In the genomic region with DNA sequence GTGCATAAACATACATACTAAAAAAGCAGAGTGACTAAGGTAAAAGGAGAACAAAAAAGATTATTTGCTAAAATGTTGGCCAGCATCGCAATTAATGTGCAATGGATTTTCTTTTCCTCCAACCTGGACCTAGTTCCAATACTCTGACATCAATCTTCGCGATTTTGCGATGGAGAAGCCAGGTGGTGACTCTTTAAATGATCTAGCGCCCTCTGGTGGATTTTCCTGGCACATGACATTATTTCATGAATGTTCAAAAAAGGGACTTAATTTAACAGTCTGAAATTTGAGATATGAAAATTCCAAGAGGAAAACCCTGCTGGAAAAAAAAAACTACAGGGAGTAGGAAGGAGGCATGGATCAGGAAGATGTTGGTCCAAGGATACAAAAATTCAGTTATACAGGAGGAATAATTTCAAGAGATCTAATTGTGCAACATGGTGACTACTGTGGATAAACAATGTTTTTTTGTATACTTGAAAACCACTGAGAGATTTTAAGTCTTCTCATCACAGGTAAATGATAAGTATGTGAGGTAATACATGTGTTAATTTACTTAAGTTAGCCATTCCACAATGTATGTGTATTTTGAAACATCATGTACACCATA, we compare ENCODE assay signal across 8 cellular contexts. TPM values are rescaled to one million over a fixed set of nuclear protein-coding genes. Genes with fewer than 3 reads are reported as not detected.
A peak's percentile ranks its signal among the peaks of the same experiment; 100 is the strongest.
DNase-seq lines count a peak whose midpoint lies in the region; ATAC-seq and TF ChIP-seq lines count a peak whose summit lies in the region.

No MANE protein-coding gene starts in this region.

- H3K36me3 ChIP-seq in BJ (ENCODE audit: control insufficient read depth, insufficient read depth, low read length), result no peaks in the 10 kb centered on the region
- H3K36me3 ChIP-seq in GM23338 (ENCODE audit: insufficient read depth), result peaks cover 4% of the 10 kb centered on the region; the same call in 1 of the 2 replicates
- no peaks in the 10 kb centered on the region for H3K36me3 ChIP-seq in endodermal cell (ENCODE audit: control insufficient read depth, insufficient read depth, low read length)
- H3K36me3 ChIP-seq in mucosa of descending colon (ENCODE audit: low read depth), result no peaks in the 10 kb centered on the region
- no peaks in the 10 kb centered on the region for H3K36me3 ChIP-seq in tibial artery

- DNase-seq in BJ (ENCODE audit: low read depth), result peak; percentile 27
- DNase-seq in GM23338 (ENCODE audit: low spot score), result peak; percentile 91
- DNase-seq in NCI-H2227 treated with DMSO at 0.1 percent for 48 hours (lab: John Stamatoyannopoulos, UW), result peak; percentile 54
- DNase-seq in activated CD4-positive, alpha-beta T cell treated with anti-CD3 and anti-CD28 coated beads for 48 hours, result peak; percentile 66
- DNase-seq in endodermal cell, result peak; percentile 78
- peak in 1 of 3 donors; percentile 92 for DNase-seq in mucosa of descending colon
- DNase-seq in tibial artery, result peak in 1 of 2 donors; percentile 82

- H3F3A ChIP-seq in GM23338 (replicated peaks; ENCODE audit: low read depth), result no peaks in the 10 kb centered on the region

- H3K36me3 Mint-ChIP-seq in GM23338 (ENCODE audit: low read depth) (peaks cover 20% of the 10 kb centered on the region), endodermal cell (ENCODE audit: low read depth) (no peaks in the 10 kb centered on the region)

- H2AFZ ChIP-seq in GM23338, result no peak overlapping the region

- H3K9me3 ChIP-seq in endodermal cell (ENCODE audit: control insufficient read depth, low read length), result peaks cover 10% of the 10 kb centered on the region
- H3K9me3 ChIP-seq in mucosa of descending colon, result no peaks in the 10 kb centered on the region
- no peaks in the 10 kb centered on the region for H3K9me3 ChIP-seq in tibial artery

- no peak for ATAC-seq in GM23338
- peak; percentile 62 for ATAC-seq in mucosa of descending colon
- ATAC-seq in GM18502 (IDR thresholded peaks at IDR 0.05; ENCODE audit: poor library complexity, unreplicated experiment), result no peak

- WGBS in endodermal cell (ENCODE audit: insufficient coverage in 1 of 2, insufficient read length in 1 of 2), 2 experiments, result 2 to 3% methylated on average over 5 of the region's 5 CpGs

- H3K4me1 Mint-ChIP-seq in GM23338 (peaks cover 11% of the 10 kb centered on the region; the same call in 2 of the 3 replicates), endodermal cell (no peaks in the 10 kb centered on the region)

- H3K79me2 ChIP-seq in GM23338 (replicated peaks; ENCODE audit: insufficient read depth), result no peaks in the 10 kb centered on the region

- H3K4me3 Mint-ChIP-seq in GM23338, result no peak overlapping the region
- no peak overlapping the region for H3K4me3 Mint-ChIP-seq in endodermal cell

- H3K27ac Mint-ChIP-seq in GM23338 (no peak overlapping the region), endodermal cell (no peak overlapping the region)

- POLR2A ChIA-PET in BJ (lab: Charles Lee), result no interaction called here

- H3K9me3 Mint-ChIP-seq in GM23338 (peaks cover 27% of the 10 kb centered on the region), endodermal cell (peaks cover 16% of the 10 kb centered on the region)

- no peaks in the 10 kb centered on the region; the same call in 1 of the 2 replicates for H3K27me3 ChIP-seq in BJ (ENCODE audit: control insufficient read depth, insufficient read depth, low read length)
- peaks cover 40% of the 10 kb centered on the region for H3K27me3 ChIP-seq in GM23338 (ENCODE audit: insufficient read depth)
- H3K27me3 ChIP-seq in endodermal cell (ENCODE audit: control insufficient read depth, insufficient read depth, low read length, poor library complexity, severe bottlenecking), result peaks cover 44% of the 10 kb centered on the region
- H3K27me3 ChIP-seq in tibial artery, result no peaks in the 10 kb centered on the region

- H3K4me1 ChIP-seq in GM23338 (ENCODE audit: insufficient read depth), result peaks cover 5% of the 10 kb centered on the region; the same call in 1 of the 2 replicates
- no peaks in the 10 kb centered on the region for H3K4me1 ChIP-seq in endodermal cell (ENCODE audit: control insufficient read depth, insufficient read depth, low read length)
- peaks cover 7% of the 10 kb centered on the region for H3K4me1 ChIP-seq in mucosa of descending colon (ENCODE audit: low read depth)
- H3K4me1 ChIP-seq in tibial artery, result peaks cover 0 to 38% (median 34%) of the 10 kb centered on the region in 4 donors

- H3K27me3 Mint-ChIP-seq in GM23338 (ENCODE audit: insufficient read depth, low read depth, poor library complexity), result peaks cover 45% of the 10 kb centered on the region
- peaks cover 48% of the 10 kb centered on the region for H3K27me3 Mint-ChIP-seq in endodermal cell (ENCODE audit: insufficient read depth)

- H3K9ac ChIP-seq in endodermal cell (ENCODE audit: extremely low read depth, low read length, poor library complexity, severe bottlenecking), result no peak overlapping the region

- no peaks in the 10 kb centered on the region for H4K20me1 ChIP-seq in GM23338 (replicated peaks; ENCODE audit: insufficient read depth)

- no peak overlapping the region for H3K4me2 ChIP-seq in GM23338

- no peak overlapping the region for H3K27ac ChIP-seq in GM23338 (ENCODE audit: low read depth)
- H3K27ac ChIP-seq in endodermal cell (ENCODE audit: low read depth, low read length), result no peak overlapping the region
- H3K27ac ChIP-seq in tibial artery, result peak overlapping the region; percentile 88 to 94

- TF ChIP-seq CTCF in BJ (IDR thresholded peaks at IDR 0.05; ENCODE audit: insufficient read depth, low read depth, low read length) (peak; percentile 67), GM23338 (conservative IDR thresholded peaks at IDR 0.05; ENCODE audit: low read depth in 2 of 2) (peak; percentile 83 to 96), endodermal cell (conservative IDR thresholded peaks at IDR 0.05) (peak; percentile 89), mucosa of descending colon (IDR thresholded peaks at IDR 0.05) (peak; percentile 59), tibial artery (IDR thresholded peaks at IDR 0.05) (peak; percentile 79 to 94)

- 0 out of 2 replicates have a peak, but pooled peaks cover 3% of the 10 kb centered on the region for H3K9me2 ChIP-seq in GM23338 (ENCODE audit: insufficient read depth)

- H3K4me3 ChIP-seq in BJ (ENCODE audit: low read depth, low read length) (no peak overlapping the region), GM23338 (no peak overlapping the region), endodermal cell (ENCODE audit: low read length) (no peak overlapping the region), mucosa of descending colon (no peak overlapping the region), tibial artery (no peak overlapping the region)

- CTCF ChIA-PET in BJ (lab: Yijun Ruan, JAX), result interaction anchor here (0.7 to 15.1 kb wide), 38 partner anchors 9 to 481 kb away, joined by 3 to 374 read pairs (median 4); no protein-coding TSS in a partner anchor

- intact Hi-C loops in mucosa of descending colon (cut with DNase I, micrococcal nuclease) (loop anchor here (5.0 kb wide), 2 partner anchors 250 to 470 kb away; no protein-coding TSS in a partner anchor), tibial artery (cut with DNase I; ENCODE audit: low total_unique reads) (loop anchor here (2.0 kb wide), 2 partner anchors 249 to 467 kb away; no protein-coding TSS in a partner anchor)

TF ChIP-seq in GM23338, 12 proteins besides CTCF, POLR2A, EP300 and RAD21 (continues in another document):
- TF ChIP-seq NANOG (IDR thresholded peaks at IDR 0.05; ENCODE audit: borderline replicate concordance) (no peak), CREB1 (CRISPR knock-in tag; IDR thresholded peaks at IDR 0.05; ENCODE audit: low read depth) (no peak), ZNF331 (CRISPR knock-in tag; IDR thresholded peaks at IDR 0.05; ENCODE audit: low read depth) (no peak), POLR2AphosphoS5 (IDR thresholded peaks at IDR 0.05; ENCODE audit: low read depth) (no peak), EZH2phosphoT487 (IDR thresholded peaks at IDR 0.05; ENCODE audit: unreplicated experiment) (no peak), JUNB (IDR thresholded peaks at IDR 0.05; ENCODE audit: unreplicated experiment) (no peak), STAT1 (IDR thresholded peaks at IDR 0.05; ENCODE audit: unreplicated experiment) (no peak), EZH2 (IDR thresholded peaks at IDR 0.05; ENCODE audit: low read depth, unreplicated experiment) (no peak)
- TF ChIP-seq, protein P1, sequence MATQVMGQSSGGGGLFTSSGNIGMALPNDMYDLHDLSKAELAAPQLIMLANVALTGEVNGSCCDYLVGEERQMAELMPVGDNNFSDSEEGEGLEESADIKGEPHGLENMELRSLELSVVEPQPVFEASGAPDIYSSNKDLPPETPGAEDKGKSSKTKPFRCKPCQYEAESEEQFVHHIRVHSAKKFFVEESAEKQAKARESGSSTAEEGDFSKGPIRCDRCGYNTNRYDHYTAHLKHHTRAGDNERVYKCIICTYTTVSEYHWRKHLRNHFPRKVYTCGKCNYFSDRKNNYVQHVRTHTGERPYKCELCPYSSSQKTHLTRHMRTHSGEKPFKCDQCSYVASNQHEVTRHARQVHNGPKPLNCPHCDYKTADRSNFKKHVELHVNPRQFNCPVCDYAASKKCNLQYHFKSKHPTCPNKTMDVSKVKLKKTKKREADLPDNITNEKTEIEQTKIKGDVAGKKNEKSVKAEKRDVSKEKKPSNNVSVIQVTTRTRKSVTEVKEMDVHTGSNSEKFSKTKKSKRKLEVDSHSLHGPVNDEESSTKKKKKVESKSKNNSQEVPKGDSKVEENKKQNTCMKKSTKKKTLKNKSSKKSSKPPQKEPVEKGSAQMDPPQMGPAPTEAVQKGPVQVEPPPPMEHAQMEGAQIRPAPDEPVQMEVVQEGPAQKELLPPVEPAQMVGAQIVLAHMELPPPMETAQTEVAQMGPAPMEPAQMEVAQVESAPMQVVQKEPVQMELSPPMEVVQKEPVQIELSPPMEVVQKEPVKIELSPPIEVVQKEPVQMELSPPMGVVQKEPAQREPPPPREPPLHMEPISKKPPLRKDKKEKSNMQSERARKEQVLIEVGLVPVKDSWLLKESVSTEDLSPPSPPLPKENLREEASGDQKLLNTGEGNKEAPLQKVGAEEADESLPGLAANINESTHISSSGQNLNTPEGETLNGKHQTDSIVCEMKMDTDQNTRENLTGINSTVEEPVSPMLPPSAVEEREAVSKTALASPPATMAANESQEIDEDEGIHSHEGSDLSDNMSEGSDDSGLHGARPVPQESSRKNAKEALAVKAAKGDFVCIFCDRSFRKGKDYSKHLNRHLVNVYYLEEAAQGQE (IDR thresholded peaks at IDR 0.05; ENCODE audit: unreplicated experiment), result no peak

RNA-seq across cellular contexts. Expression of a gene that starts 4.3 kb away (rescaled TPM):
- polyA plus RNA-seq in BJ (2011; rRNA removed) (21.4 and 26.3 TPM in 2 replicates), GM23338 (2016; fragmentation: Nextera tagmentation; extraction: Ambion mirVana) (8.7 and 9.0 TPM in 2 replicates)
- 41.8 and 46.1 TPM in 2 replicates for polyA minus RNA-seq in BJ (2011; rRNA and poly(A)+ RNA removed)
- 8.2 and 8.9 TPM in 2 replicates for total RNA-seq in GM23338 (2014; rRNA removed; shearing (Covaris generic))
- total RNA-seq in endodermal cell (1 to 10 TPM in 1 of 2 donors, under 1 TPM in 1; 0.55 to 1.3 TPM), mucosa of descending colon (100 to 1,000 TPM in 1 of 3 donors, 10 to 100 TPM in 2; 45.4 to 312 (median 62.4) TPM)
- 2.7 TPM for polyA plus RNA-seq in endodermal cell (2013, experiment 1 of 2)
- 1.7 TPM for polyA plus RNA-seq in endodermal cell (2013, experiment 2 of 2)

Comparison
In these comparisons a context has a peak if more than half of its experiments do, and no peak if none do; other contexts are left out.
1. H3K27ac ChIP-seq: peak in tibial artery (2 of 2); none in GM23338 (single experiment) and endodermal cell (single experiment).
2. Peak in every context shown above with its lines, with median percentiles within 50 percentile points of each other: CTCF ChIP-seq.